ENCODE assay signal across 11 cellular contexts in the genomic region with DNA sequence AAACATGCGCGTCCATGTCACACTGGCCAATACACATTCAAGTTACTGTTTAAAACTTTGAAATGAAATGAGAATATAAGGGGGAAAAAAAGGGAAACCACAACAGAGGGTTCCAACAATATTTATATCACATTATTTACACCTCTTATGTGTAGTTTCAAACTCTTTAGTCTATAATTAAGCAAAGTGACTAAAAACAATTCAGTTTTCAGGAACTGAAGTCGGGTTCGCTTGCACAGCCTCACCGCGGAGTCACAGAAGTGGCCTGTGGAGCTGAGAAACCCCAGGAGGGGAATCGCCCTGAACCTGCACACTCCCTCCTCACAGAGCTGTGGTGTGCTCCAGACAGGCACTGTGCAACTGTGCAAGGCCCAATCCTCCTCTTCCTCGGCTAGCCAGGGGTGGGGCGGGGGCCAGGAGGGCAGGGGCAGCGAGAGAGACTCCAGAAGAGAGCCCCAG.
DNase-seq lines count a peak whose midpoint lies in the region; ATAC-seq and TF ChIP-seq lines count a peak whose summit lies in the region.
"Had no signal": no experiment of that assay in that cellular context is flagged by ENCODE, and none has a peak within 500 bp of the region (broad histone marks: within the 10 kb centered on the region; RNA-seq: fewer than 3 reads in every experiment).

No MANE protein-coding gene starts in this region.

- no peaks in the 10 kb centered on the region for H3K27me3 ChIP-seq in MG63

- H3K4me1 Mint-ChIP-seq in osteocyte (ENCODE audit: unreplicated experiment): peaks cover 67% of the 10 kb centered on the region

- H3K4me3 ChIP-seq in MG63: no peak overlapping the region

- H3K27me3 Mint-ChIP-seq in osteocyte (ENCODE audit: unreplicated experiment): no peaks in the 10 kb centered on the region
- H3K27me3 Mint-ChIP-seq: dendritic cell treated with granulocyte-macrophage colony-stimulating factor and Interleukin-4, amounts not matched to agents 40 ng/mL and 50 ng/mL, for 4 days had no signal

- no peaks in the 10 kb centered on the region for H3K9me3 Mint-ChIP-seq in osteocyte (ENCODE audit: unreplicated experiment)
- H3K9me3 Mint-ChIP-seq: dendritic cell treated with granulocyte-macrophage colony-stimulating factor and Interleukin-4, amounts not matched to agents 40 ng/mL and 50 ng/mL, for 4 days had no signal

- DNase-seq in osteocyte (ENCODE audit: extremely low spot score, unreplicated experiment) (peak; percentile 68), MG63 (no peak), SKM-1 (lab: John Stamatoyannopoulos, UW; ENCODE audit: unreplicated experiment) (no peak), AG08396 (ENCODE audit: low spot score) (no peak)
- DNase-seq in activated CD8-positive, alpha-beta memory T cell treated with anti-CD3 and anti-CD28 coated beads, Interleukin-2, amount 50 U/mL, for 4 hours: no peak
- DNase-seq: mesendoderm, right cardiac atrium had no signal

- no peak for TF ChIP-seq CTCF in osteocyte (IDR thresholded peaks at IDR 0.05)

- peak; percentile 88 for ATAC-seq in GM18868 (IDR thresholded peaks at IDR 0.05; ENCODE audit: unreplicated experiment)
- peak; percentile 77 for ATAC-seq in GM21529 (IDR thresholded peaks at IDR 0.05; ENCODE audit: unreplicated experiment)
- ATAC-seq in HG03139 (IDR thresholded peaks at IDR 0.05; ENCODE audit: unreplicated experiment): peak; percentile 52
- ATAC-seq: right cardiac atrium had no signal

- peaks cover 14% of the 10 kb centered on the region for H3K36me3 ChIP-seq in MG63

- H3K4me3 Mint-ChIP-seq in osteocyte (ENCODE audit: unreplicated experiment): no peak overlapping the region
- H3K4me3 Mint-ChIP-seq: dendritic cell treated with granulocyte-macrophage colony-stimulating factor and Interleukin-4, amounts not matched to agents 40 ng/mL and 50 ng/mL, for 4 days had no signal

- H3K27ac Mint-ChIP-seq in osteocyte (ENCODE audit: unreplicated experiment): no peak overlapping the region
- H3K27ac Mint-ChIP-seq: dendritic cell treated with granulocyte-macrophage colony-stimulating factor and Interleukin-4, amounts not matched to agents 40 ng/mL and 50 ng/mL, for 4 days had no signal

- no peaks in the 10 kb centered on the region for H3K9me3 ChIP-seq in MG63

- H3K36me3 Mint-ChIP-seq in osteocyte (ENCODE audit: unreplicated experiment): peaks cover 10% of the 10 kb centered on the region
